10 cellular contexts compared by ENCODE assay signal in the genomic region with DNA sequence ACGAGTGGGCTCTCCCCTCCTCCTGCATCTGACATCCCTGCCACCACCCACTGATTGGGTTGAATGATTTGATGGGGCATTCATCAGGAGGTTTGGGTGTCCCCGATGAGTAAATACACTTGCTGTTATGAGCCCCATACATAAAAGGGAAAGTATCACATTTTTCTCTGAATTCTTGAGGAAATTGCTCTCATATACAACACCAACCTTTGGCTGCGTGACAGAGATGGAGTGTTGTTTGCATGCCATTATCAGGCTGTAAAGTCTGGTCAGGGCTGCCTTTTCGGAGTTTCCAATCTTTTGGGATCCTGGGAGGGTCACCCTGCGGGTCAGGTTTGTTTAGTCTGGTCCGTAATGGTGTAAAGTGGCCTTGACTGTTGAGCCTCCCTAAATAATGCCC.
"Had no signal": no experiment of that assay in that cellular context is flagged by ENCODE, and none has a peak within 500 bp of the region (broad histone marks: within the 10 kb centered on the region; RNA-seq: fewer than 3 reads in every experiment).

No MANE protein-coding gene starts in this region.

- H3K36me3 ChIP-seq: left ventricle myocardium inferior, thyroid gland had no signal

- H3K9me3 ChIP-seq: left ventricle myocardium inferior, thyroid gland had no signal

- H3K4me3 Mint-ChIP-seq: activated B cell treated with CpG ODN at 0.5 μM for 24 hours; activated CD4-positive, alpha-beta T cell treated with anti-CD3 and anti-CD28 coated beads, Interleukin-2, amount 10 ng/mL, durations not matched to agents 24 days and 14 days; memory B cell had no signal

- FAIRE-seq: islet of Langerhans had no signal

- H3K36me3 Mint-ChIP-seq: memory B cell had no signal

- H3K4me1 ChIP-seq: left ventricle myocardium inferior, thyroid gland had no signal

- H3K27me3 ChIP-seq: thyroid gland had no signal

- DNase-seq: activated B cell treated with CpG ODN at 0.5 μM for 24 hours; activated CD4-positive, alpha-beta T cell treated with anti-CD3 and anti-CD28 coated beads, Interleukin-2, amount 10 ng/mL, durations not matched to agents 24 days and 14 days; activated naive CD4-positive, alpha-beta T cell treated with Interleukin-2 at 50 U/mL for 16 hours; central memory CD4-positive, alpha-beta T cell; effector memory CD4-positive, alpha-beta T cell; left ventricle myocardium inferior; stimulated activated CD4-positive, alpha-beta T cell treated with anti-CD3 and anti-CD28 coated beads, Interleukin-4, amount 100 ng/mL, for 4 hours; thyroid gland had no signal

- H3K27ac Mint-ChIP-seq: activated B cell treated with CpG ODN at 0.5 μM for 24 hours; activated CD4-positive, alpha-beta T cell treated with anti-CD3 and anti-CD28 coated beads, Interleukin-2, amount 10 ng/mL, durations not matched to agents 24 days and 14 days; memory B cell had no signal

- H3K27ac ChIP-seq: left ventricle myocardium inferior, thyroid gland had no signal

- H3K4me3 ChIP-seq: left ventricle myocardium inferior, thyroid gland had no signal

- H3K9me3 Mint-ChIP-seq: activated B cell treated with CpG ODN at 0.5 μM for 24 hours; activated CD4-positive, alpha-beta T cell treated with anti-CD3 and anti-CD28 coated beads, Interleukin-2, amount 10 ng/mL, durations not matched to agents 24 days and 14 days; memory B cell had no signal

- H3K4me1 Mint-ChIP-seq: activated B cell treated with CpG ODN at 0.5 μM for 24 hours, memory B cell had no signal
